ENCODE assay signal across 12 cellular contexts in genomic region chr1:12593621-12594066, GRCh38. TPM values are rescaled to one million over a fixed set of nuclear protein-coding genes. Genes with fewer than 3 reads are reported as not detected.
DNase-seq lines count a peak whose midpoint lies in the region; ATAC-seq and TF ChIP-seq lines count a peak whose summit lies in the region.
"Had no signal": no experiment of that assay in that cellular context is flagged by ENCODE, and none has a peak within 500 bp of the region (broad histone marks: within the 10 kb centered on the region; RNA-seq: fewer than 3 reads in every experiment).

No MANE protein-coding gene starts in this region.

- H3K27me3 Mint-ChIP-seq in neural progenitor cell (ENCODE audit: insufficient read depth, low read depth), result peaks cover 26% of the 10 kb centered on the region

- peaks cover 25% of the 10 kb centered on the region for H3F3A ChIP-seq in neural progenitor cell (ENCODE audit: low read depth)

- H3K9me3 ChIP-seq in Peyer's patch, result no peaks in the 10 kb centered on the region
- H3K9me3 ChIP-seq in neural progenitor cell (ENCODE audit: low read depth), result no peaks in the 10 kb centered on the region

- no peak for TF ChIP-seq POLR2A in Peyer's patch (IDR thresholded peaks at IDR 0.05)

- H4K20me1 ChIP-seq in neural progenitor cell (ENCODE audit: low read depth), result peaks cover under 1% of the 10 kb centered on the region

- peak overlapping the region; percentile 27 for H3K27ac Mint-ChIP-seq in neural progenitor cell

- no peak overlapping the region for H2AFZ ChIP-seq in neural progenitor cell (replicated peaks)

- CTCF ChIA-PET in BJ (lab: Yijun Ruan, JAX), result interaction anchor here (0.8 to 3.0 kb wide), 3 partner anchors 27 to 279 kb away, joined by 3 to 10 read pairs (median 3); no protein-coding TSS in a partner anchor

- no peak overlapping the region for H3K4me3 ChIP-seq in BJ (ENCODE audit: low read depth, low read length)
- H3K4me3 ChIP-seq in Peyer's patch, result no peak overlapping the region
- no peak overlapping the region for H3K4me3 ChIP-seq in fibroblast of pulmonary artery (replicated peaks; ENCODE audit: low read depth, low read length)
- H3K4me3 ChIP-seq in neural progenitor cell, result no peak overlapping the region

- DNase-seq in BJ (ENCODE audit: low read depth) (peak; percentile 82), Peyer's patch (no peak), fibroblast of pulmonary artery (ENCODE audit: low read depth) (peak; percentile 72), neural progenitor cell (ENCODE audit: low spot score) (no peak), germinal center (ENCODE audit: low spot score) (no peak), SIG-M5 treated with dmso at 0.1 percent for 504 hours (lab: John Stamatoyannopoulos, UW; ENCODE audit: unreplicated experiment) (no peak)
- DNase-seq in central memory CD4-positive, alpha-beta T cell, result no peak
- DNase-seq: CD4-positive, CD25-positive, alpha-beta regulatory T cell; NCI-H187 treated with DMSO at 0.1 percent for 48 hours had no signal

- no peak overlapping the region for H3K9ac ChIP-seq in neural progenitor cell

- H3K27me3 ChIP-seq in BJ (ENCODE audit: control insufficient read depth, insufficient read depth, low read length), result no peaks in the 10 kb centered on the region
- H3K27me3 ChIP-seq in Peyer's patch, result no peaks in the 10 kb centered on the region
- H3K27me3 ChIP-seq in neural progenitor cell, result peaks cover 49% of the 10 kb centered on the region

- no peak overlapping the region for H3K4me2 ChIP-seq in neural progenitor cell

- H3K4me1 ChIP-seq in Peyer's patch, result peaks cover 7 to 62% (median 15%) of the 10 kb centered on the region in 4 donors
- peaks cover 14% of the 10 kb centered on the region for H3K4me1 ChIP-seq in neural progenitor cell

- H3K79me2 ChIP-seq in neural progenitor cell (ENCODE audit: low read depth), result no peaks in the 10 kb centered on the region

- H3K4me3 Mint-ChIP-seq in neural progenitor cell, result no peak overlapping the region

- POLR2A ChIA-PET in BJ (lab: Charles Lee), result no interaction called here

- no peak for ATAC-seq in GM19023 (IDR thresholded peaks at IDR 0.05; ENCODE audit: unreplicated experiment)

- no peak for TF ChIP-seq CTCF in BJ (IDR thresholded peaks at IDR 0.05; ENCODE audit: insufficient read depth, low read depth, low read length)
- TF ChIP-seq CTCF in Peyer's patch (IDR thresholded peaks at IDR 0.05), result no peak
- no peak for TF ChIP-seq CTCF in fibroblast of pulmonary artery (IDR thresholded peaks at IDR 0.05; ENCODE audit: low read length, missing control alignments)
- TF ChIP-seq CTCF in neural progenitor cell (IDR thresholded peaks at IDR 0.05), result no peak

- H3K4me1 Mint-ChIP-seq in neural progenitor cell, result peaks cover 20% of the 10 kb centered on the region

- peak overlapping the region in 3 of 4 donors; percentile 2 to 43 (median 30) for H3K27ac ChIP-seq in Peyer's patch
- H3K27ac ChIP-seq in neural progenitor cell, result no peak overlapping the region

- no peaks in the 10 kb centered on the region for H3K36me3 Mint-ChIP-seq in neural progenitor cell
- H3K36me3 Mint-ChIP-seq: CD4-positive, CD25-positive, alpha-beta regulatory T cell had no signal

- peaks cover 2% of the 10 kb centered on the region for H3K9me3 Mint-ChIP-seq in neural progenitor cell

- H3K36me3 ChIP-seq in BJ (ENCODE audit: control insufficient read depth, insufficient read depth, low read length) (peaks cover 24% of the 10 kb centered on the region), Peyer's patch (peaks cover 0 to 14% (median 0%) of the 10 kb centered on the region in 3 donors), neural progenitor cell (no peaks in the 10 kb centered on the region)

RNA-seq across cellular contexts. Expression of gene DHRS3, which starts 24.4 kb away (rescaled TPM):
- 188 and 224 TPM in 2 replicates for polyA plus RNA-seq in BJ (2011; rRNA removed)
- polyA minus RNA-seq in BJ (2011; rRNA and poly(A)+ RNA removed), result 379 and 720 TPM in 2 replicates
- total RNA-seq in Peyer's patch, result 100 to 1,000 TPM in 2 of 4 donors, 10 to 100 TPM in 2; 34.7 to 179 (median 108) TPM
- total RNA-seq in neural progenitor cell (ENCODE audit: low replicate concordance), result 2.5 and 4.3 TPM in 2 replicates

RNA-seq across cellular contexts. Expression of gene AADACL4, which starts 50.2 kb away (rescaled TPM):
- polyA plus RNA-seq in BJ (2011; rRNA removed), result 0.20 and 0.21 TPM in 2 replicates
- not detected in 2 replicates for polyA minus RNA-seq in BJ (2011; rRNA and poly(A)+ RNA removed)
- total RNA-seq in Peyer's patch (not detected), neural progenitor cell (ENCODE audit: low replicate concordance) (not detected in 2 replicates)
- total RNA-seq: astrocyte; CD4-positive, CD25-positive, alpha-beta regulatory T cell; T-helper 1 cell treated with Interleukin-12 subunit alpha and Interleukin-12 subunit beta and Interleukin-4 antibody, amounts not matched to agents 30 ng/mL and 1 ng/mL, for 36 hours had no signal
- polyA plus RNA-seq: CD4-positive, CD25-positive, alpha-beta regulatory T cell had no signal

Comparison
In these comparisons a context has a peak if more than half of its experiments do, and no peak if none do; other contexts are left out.
1. DNase-seq: peak in BJ (single experiment) and fibroblast of pulmonary artery (single experiment); none in Peyer's patch (0 of 3), neural progenitor cell (single experiment), germinal center (single experiment), SIG-M5 treated with dmso at 0.1 percent for 504 hours (single experiment) and central memory CD4-positive, alpha-beta T cell (single experiment).